In the genomic region with DNA sequence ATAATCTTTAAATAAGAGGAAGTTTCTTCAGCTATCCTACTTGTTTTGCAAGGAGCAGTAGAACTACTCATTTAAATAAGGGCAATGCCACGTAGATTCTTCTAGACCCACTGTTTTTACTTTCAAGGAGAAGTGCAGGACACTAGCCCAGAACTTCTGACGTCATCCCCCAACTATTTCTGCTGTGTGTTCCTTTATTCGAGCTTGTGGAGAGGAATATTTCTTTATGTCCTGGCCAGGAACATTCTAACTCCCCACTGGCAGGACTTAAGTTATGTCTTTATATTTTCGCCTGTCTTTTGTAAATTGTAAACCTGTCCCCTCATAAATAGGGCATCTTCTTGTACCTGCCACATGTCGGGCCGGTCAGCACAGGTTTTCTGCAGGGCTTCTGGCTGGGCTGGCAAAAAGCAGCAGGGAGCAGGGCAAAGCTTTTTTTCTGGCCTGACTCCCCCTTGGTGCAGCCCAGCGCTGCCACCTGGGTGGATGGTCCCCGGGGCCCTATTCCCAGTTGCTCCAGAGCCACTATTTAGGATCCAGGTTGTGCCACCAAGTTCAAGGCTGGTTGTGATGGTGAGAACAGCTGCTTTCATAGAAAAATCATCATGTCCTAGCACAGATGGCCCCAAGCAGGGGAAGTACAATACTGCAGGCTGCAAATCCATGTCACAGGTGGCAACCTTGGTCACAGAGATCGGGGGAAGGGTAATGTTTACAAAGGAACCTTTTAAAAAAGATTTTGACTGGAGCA, we compare ENCODE assay signal across 8 cellular contexts. TPM values are rescaled to one million over a fixed set of nuclear protein-coding genes. Genes with fewer than 3 reads are reported as not detected.
DNase-seq lines count a peak whose midpoint lies in the region; ATAC-seq and TF ChIP-seq lines count a peak whose summit lies in the region.

No MANE protein-coding gene starts in this region.

- POLR2A ChIA-PET in CD4-positive, alpha-beta memory T cell (lab: Charles Lee; ENCODE audit: partially characterized antibody) = interaction anchor here (0.7 to 7.0 kb wide), 8 partner anchors 9 to 752 kb away, joined by 3 to 85 read pairs (median 6); a partner anchor contains a TSS

- H3K27me3 Mint-ChIP-seq in CD4-positive, alpha-beta memory T cell = no peaks in the 10 kb centered on the region
- no peaks in the 10 kb centered on the region for H3K27me3 Mint-ChIP-seq in activated T-helper 1 cell treated with anti-CD3 and anti-CD28 coated beads, Interleukin-12 subunit alpha, Interleukin-12 subunit beta, Interleukin-2, Interleukin-4 antibody, amounts not matched to agents 30 ng/mL and 10 ng/mL and 1 ng/mL, durations not matched to agents 14 hours and 24 hours and 36 hours (ENCODE audit: insufficient read depth)

- CTCF ChIA-PET in CD4-positive, alpha-beta memory T cell (lab: Charles Lee; ENCODE audit: partially characterized antibody) = interaction anchor here (0.7 to 7.8 kb wide), 9 partner anchors 8 to 210 kb away, joined by 3 to 72 read pairs (median 7); a partner anchor contains a TSS

- ATAC-seq in GM21786 (IDR thresholded peaks at IDR 0.05; ENCODE audit: unreplicated experiment) (peak; percentile 14), foreskin keratinocyte (peak; percentile 39), HG03095 (IDR thresholded peaks at IDR 0.05; ENCODE audit: unreplicated experiment) (no peak)

- no peaks in the 10 kb centered on the region for H3K9me3 Mint-ChIP-seq in CD4-positive, alpha-beta memory T cell
- no peaks in the 10 kb centered on the region for H3K9me3 Mint-ChIP-seq in activated T-helper 1 cell treated with anti-CD3 and anti-CD28 coated beads, Interleukin-12 subunit alpha, Interleukin-12 subunit beta, Interleukin-2, Interleukin-4 antibody, amounts not matched to agents 30 ng/mL and 10 ng/mL and 1 ng/mL, durations not matched to agents 14 hours and 24 hours and 36 hours

- H3K4me3 Mint-ChIP-seq in CD4-positive, alpha-beta memory T cell = peak overlapping the region; percentile 91 to 96 (median 94)
- peak overlapping the region; percentile 87 for H3K4me3 Mint-ChIP-seq in activated T-helper 1 cell treated with anti-CD3 and anti-CD28 coated beads, Interleukin-12 subunit alpha, Interleukin-12 subunit beta, Interleukin-2, Interleukin-4 antibody, amounts not matched to agents 30 ng/mL and 10 ng/mL and 1 ng/mL, durations not matched to agents 14 hours and 24 hours and 36 hours

- DNase-seq in CD4-positive, alpha-beta memory T cell = peak in 4 of 5 donors; percentile 27 to 52 (median 38)
- peak; percentile 38 for DNase-seq in NCI-H345 treated with DMSO at 0.1 percent for 48 hours (lab: John Stamatoyannopoulos, UW; ENCODE audit: unreplicated experiment)
- DNase-seq in activated T-helper 1 cell treated with anti-CD3 and anti-CD28 coated beads, Interleukin-12 subunit alpha, Interleukin-12 subunit beta, Interleukin-2, Interleukin-4 antibody, amounts not matched to agents 30 ng/mL and 10 ng/mL and 1 ng/mL, durations not matched to agents 14 hours and 24 hours and 36 hours (ENCODE audit: low spot score) = no peak
- peak; percentile 58 to 83 for DNase-seq in foreskin keratinocyte
- no peak for DNase-seq in GM10266 (ENCODE audit: extremely low spot score)

- H2AFZ ChIP-seq in neuron (ENCODE audit: low read depth, low read length) = peak overlapping the region; percentile 30

- H3K36me3 Mint-ChIP-seq in CD4-positive, alpha-beta memory T cell = peaks cover 0 to 18% of the 10 kb centered on the region in 2 donors
- peaks cover 9% of the 10 kb centered on the region for H3K36me3 Mint-ChIP-seq in activated T-helper 1 cell treated with anti-CD3 and anti-CD28 coated beads, Interleukin-12 subunit alpha, Interleukin-12 subunit beta, Interleukin-2, Interleukin-4 antibody, amounts not matched to agents 30 ng/mL and 10 ng/mL and 1 ng/mL, durations not matched to agents 14 hours and 24 hours and 36 hours (ENCODE audit: low read depth)

- H3K36me3 ChIP-seq in CD4-positive, alpha-beta memory T cell (ENCODE audit: insufficient read depth, low read length) = no peaks in the 10 kb centered on the region
- H3K36me3 ChIP-seq in neuron (ENCODE audit: insufficient read depth, low read length) = no peaks in the 10 kb centered on the region

- TF ChIP-seq CTCF in foreskin keratinocyte (conservative IDR thresholded peaks at IDR 0.05) (no peak), GM10266 (IDR thresholded peaks at IDR 0.05; ENCODE audit: control insufficient read depth, insufficient read depth, low read depth, missing control alignments) (no peak)

- no peaks in the 10 kb centered on the region for H3K9me3 ChIP-seq in CD4-positive, alpha-beta memory T cell (ENCODE audit: control insufficient read depth in 1 of 2, low read length in 2 of 2)
- H3K9me3 ChIP-seq in neuron (ENCODE audit: low read length) = no peaks in the 10 kb centered on the region

- no peaks in the 10 kb centered on the region for H3K27me3 ChIP-seq in CD4-positive, alpha-beta memory T cell (ENCODE audit: insufficient read depth, low read length)
- H3K27me3 ChIP-seq in foreskin keratinocyte = no peaks in the 10 kb centered on the region
- no peaks in the 10 kb centered on the region for H3K27me3 ChIP-seq in neuron (ENCODE audit: insufficient read depth, low read length)

- peaks cover 52% of the 10 kb centered on the region for H3K4me1 ChIP-seq in CD4-positive, alpha-beta memory T cell (ENCODE audit: insufficient read depth, low read length)
- H3K4me1 ChIP-seq in foreskin keratinocyte = peaks cover 44% of the 10 kb centered on the region
- H3K4me1 ChIP-seq in neuron (ENCODE audit: insufficient read depth, low read length) = peaks cover 45% of the 10 kb centered on the region

- peak overlapping the region; percentile 96 to 99 (median 98) for H3K27ac Mint-ChIP-seq in CD4-positive, alpha-beta memory T cell
- H3K27ac Mint-ChIP-seq in activated T-helper 1 cell treated with anti-CD3 and anti-CD28 coated beads, Interleukin-12 subunit alpha, Interleukin-12 subunit beta, Interleukin-2, Interleukin-4 antibody, amounts not matched to agents 30 ng/mL and 10 ng/mL and 1 ng/mL, durations not matched to agents 14 hours and 24 hours and 36 hours = peak overlapping the region; percentile 82

- intact Hi-C loops in CD4-positive, alpha-beta memory T cell (cut with micrococcal nuclease) = loop anchor here (2.0 to 5.0 kb wide), 4 partner anchors 13 to 753 kb away; no protein-coding TSS in a partner anchor
- intact Hi-C loops in activated T-helper 1 cell treated with anti-CD3 and anti-CD28 coated beads, Interleukin-12 subunit alpha, Interleukin-12 subunit beta, Interleukin-2, Interleukin-4 antibody, amounts not matched to agents 30 ng/mL and 10 ng/mL and 1 ng/mL, durations not matched to agents 14 hours and 24 hours and 36 hours (cut with micrococcal nuclease) = loop anchor here (5.0 to 10.0 kb wide), 2 partner anchors 753 to 1351 kb away; a partner anchor contains a TSS

- H3K27ac ChIP-seq in CD4-positive, alpha-beta memory T cell (ENCODE audit: low read depth, low read length) = peak overlapping the region; percentile 90
- peak overlapping the region; percentile 83 for H3K27ac ChIP-seq in foreskin keratinocyte

- H3K4me1 Mint-ChIP-seq in CD4-positive, alpha-beta memory T cell = peaks cover 32 to 62% (median 44%) of the 10 kb centered on the region in 4 donors
- H3K4me1 Mint-ChIP-seq in activated T-helper 1 cell treated with anti-CD3 and anti-CD28 coated beads, Interleukin-12 subunit alpha, Interleukin-12 subunit beta, Interleukin-2, Interleukin-4 antibody, amounts not matched to agents 30 ng/mL and 10 ng/mL and 1 ng/mL, durations not matched to agents 14 hours and 24 hours and 36 hours (ENCODE audit: low read depth) = peaks cover 60% of the 10 kb centered on the region

- H3K4me3 ChIP-seq in CD4-positive, alpha-beta memory T cell (ENCODE audit: low read length in 2 of 2) = peak overlapping the region; percentile 49 to 76
- H3K4me3 ChIP-seq in neuron (ENCODE audit: low read length) = peak overlapping the region; percentile 81

RNA-seq across cellular contexts. Expression of a gene that starts 1.8 kb away (rescaled TPM):
- total RNA-seq in CD4-positive, alpha-beta memory T cell = 10 to 100 TPM; 33.0 to 36.2 TPM
- polyA plus RNA-seq in CD4-positive, alpha-beta memory T cell = 10 to 100 TPM; 20.1 to 23.7 TPM
- total RNA-seq in activated T-helper 1 cell treated with anti-CD3 and anti-CD28 coated beads, Interleukin-12 subunit alpha, Interleukin-12 subunit beta, Interleukin-2, Interleukin-4 antibody, amounts not matched to agents 30 ng/mL and 10 ng/mL and 1 ng/mL, durations not matched to agents 14 hours and 24 hours and 36 hours = 20.7 and 24.2 TPM in 2 replicates
- total RNA-seq in foreskin keratinocyte = 27.3 and 33.1 TPM in 2 replicates
- polyA plus RNA-seq in foreskin keratinocyte = 5.0 and 5.2 TPM in 2 replicates

Comparison
In these comparisons a context has a peak if more than half of its experiments do, and no peak if none do; other contexts are left out.
1. DNase-seq: peak in CD4-positive, alpha-beta memory T cell (4 of 5), NCI-H345 treated with DMSO at 0.1 percent for 48 hours (single experiment) and foreskin keratinocyte (2 of 2); none in activated T-helper 1 cell treated with anti-CD3 and anti-CD28 coated beads, Interleukin-12 subunit alpha, Interleukin-12 subunit beta, Interleukin-2, Interleukin-4 antibody, amounts not matched to agents 30 ng/mL and 10 ng/mL and 1 ng/mL, durations not matched to agents 14 hours and 24 hours and 36 hours (single experiment) and GM10266 (single experiment).